17 cellular contexts compared by ENCODE assay signal in the genomic region with DNA sequence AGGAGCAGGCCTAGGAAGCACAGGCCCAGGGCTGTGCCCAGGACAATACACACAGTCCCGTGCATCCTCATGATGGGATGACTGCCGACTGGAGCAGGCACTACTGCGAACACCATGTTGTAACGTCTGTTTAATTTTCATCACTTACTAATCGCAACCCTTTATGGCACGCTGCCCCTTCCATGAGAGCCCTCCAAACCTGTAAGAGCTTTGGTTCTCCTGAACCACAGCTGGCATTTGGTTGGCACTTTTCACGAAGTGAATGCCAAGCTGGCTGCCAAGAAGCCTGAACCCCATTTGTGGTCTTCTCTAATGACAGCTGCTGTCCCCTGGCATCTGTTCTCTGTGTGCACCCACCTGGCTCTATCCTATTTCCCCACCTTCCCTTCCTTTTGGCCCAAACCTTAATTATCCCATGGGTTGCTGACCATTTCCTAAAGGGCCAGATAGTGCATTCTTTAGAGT. TPM values are rescaled to one million over a fixed set of nuclear protein-coding genes. Genes with fewer than 3 reads are reported as not detected.
DNase-seq lines count a peak whose midpoint lies in the region; ATAC-seq and TF ChIP-seq lines count a peak whose summit lies in the region.
"Had no signal": no experiment of that assay in that cellular context is flagged by ENCODE, and none has a peak within 500 bp of the region (broad histone marks: within the 10 kb centered on the region; RNA-seq: fewer than 3 reads in every experiment).

No MANE protein-coding gene starts in this region.

- DNase-seq in DMS 273 (lab: John Stamatoyannopoulos, UW; ENCODE audit: unreplicated experiment) (peak; percentile 22), DMS 273 treated with DMSO at 0.1 percent for 48 hours (lab: John Stamatoyannopoulos, UW) (no peak), DMS79 (lab: John Stamatoyannopoulos, UW) (peak; percentile 80), myocyte (ENCODE audit: low read depth) (peak; percentile 81), A673 (ENCODE audit: low spot score) (no peak), NCI-H2081 treated with DMSO at 0.1 percent for 48 hours (lab: John Stamatoyannopoulos, UW) (no peak)
- DNase-seq in activated naive CD8-positive, alpha-beta T cell treated with anti-CD3 and anti-CD28 coated beads, Interleukin-2, amount 10 ng/mL, durations not matched to agents 7 days and 5 days: no peak
- DNase-seq: activated CD4-positive, alpha-beta T cell treated with anti-CD3 and anti-CD28 coated beads, Interleukin-2, amount 50 U/mL, for 48 hours; KG1; NCI-H1417 treated with DMSO at 0.1 percent for 48 hours; NCI-H526 treated with DMSO at 0.1 percent for 48 hours had no signal

- no peak overlapping the region for H3K4me3 ChIP-seq in A673 (ENCODE audit: low read depth, low read length, poor library complexity, severe bottlenecking)
- H3K4me3 ChIP-seq: adrenal gland, left ventricle myocardium inferior had no signal

- H3K4me1 Mint-ChIP-seq in activated naive CD8-positive, alpha-beta T cell treated with anti-CD3 and anti-CD28 coated beads, Interleukin-2, amount 10 ng/mL, durations not matched to agents 7 days and 5 days: peaks cover 29% of the 10 kb centered on the region

- intact Hi-C loops in A673 (cut with micrococcal nuclease; ENCODE audit: unreplicated experiment): loop anchor here (5.0 kb wide), 1 partner anchor 142 kb away; no protein-coding TSS in a partner anchor

- H3K9me3 Mint-ChIP-seq in activated naive CD8-positive, alpha-beta T cell treated with anti-CD3 and anti-CD28 coated beads, Interleukin-2, amount 10 ng/mL, durations not matched to agents 7 days and 5 days: no peaks in the 10 kb centered on the region

- H3K27me3 Mint-ChIP-seq in activated naive CD8-positive, alpha-beta T cell treated with anti-CD3 and anti-CD28 coated beads, Interleukin-2, amount 10 ng/mL, durations not matched to agents 7 days and 5 days: no peaks in the 10 kb centered on the region

- no peak for ATAC-seq in activated naive CD8-positive, alpha-beta T cell treated with anti-CD3 and anti-CD28 coated beads, Interleukin-2, amount 10 ng/mL, durations not matched to agents 7 days and 5 days (ENCODE audit: low read depth)
- no peak for ATAC-seq in HG02763 (IDR thresholded peaks at IDR 0.05; ENCODE audit: unreplicated experiment)

- no peak for TF ChIP-seq CTCF in A673 (conservative IDR thresholded peaks at IDR 0.05; ENCODE audit: low read depth, low read length)

- H3K27me3 ChIP-seq in A673 (replicated peaks; ENCODE audit: insufficient read depth, low read depth, low read length, poor library complexity): no peaks in the 10 kb centered on the region
- H3K27me3 ChIP-seq: adrenal gland, neutrophil had no signal

- POLR2A ChIA-PET in activated naive CD8-positive, alpha-beta T cell treated with anti-CD3 and anti-CD28 coated beads, Interleukin-2, amount 10 ng/mL, durations not matched to agents 7 days and 5 days (lab: Charles Lee): interaction anchor here (0.5 to 1.0 kb wide), 3 partner anchors 12 to 221 kb away, joined by 3 to 6 read pairs (median 3); no protein-coding TSS in a partner anchor
- POLR2A ChIA-PET in A673 (lab: Charles Lee; ENCODE audit: low non-redundant PET): no interaction called here

- peaks cover 80% of the 10 kb centered on the region for H3K36me3 ChIP-seq in A673 (ENCODE audit: insufficient read depth, low read length, poor library complexity, severe bottlenecking)

- H3K27ac Mint-ChIP-seq in activated naive CD8-positive, alpha-beta T cell treated with anti-CD3 and anti-CD28 coated beads, Interleukin-2, amount 10 ng/mL, durations not matched to agents 7 days and 5 days: peak overlapping the region; percentile 78

- no peaks in the 10 kb centered on the region for H3K9me3 ChIP-seq in A673 (ENCODE audit: low read depth, low read length, poor library complexity, severe bottlenecking)
- H3K9me3 ChIP-seq: adrenal gland, left ventricle myocardium inferior had no signal

- BruUV-seq in A673 (replicated peaks; lab: Mats Ljungman, UMichigan): no TSS peak

- H3K4me3 Mint-ChIP-seq in activated naive CD8-positive, alpha-beta T cell treated with anti-CD3 and anti-CD28 coated beads, Interleukin-2, amount 10 ng/mL, durations not matched to agents 7 days and 5 days: peak overlapping the region; percentile 54

- H3K36me3 Mint-ChIP-seq in activated naive CD8-positive, alpha-beta T cell treated with anti-CD3 and anti-CD28 coated beads, Interleukin-2, amount 10 ng/mL, durations not matched to agents 7 days and 5 days: peaks cover 50% of the 10 kb centered on the region

- H3K4me1 ChIP-seq in A673 (ENCODE audit: insufficient read depth, low read length, poor library complexity, severe bottlenecking): peaks cover 4% of the 10 kb centered on the region

- CTCF ChIA-PET in A673 (lab: Charles Lee): no interaction called here

- no peak overlapping the region for H3K27ac ChIP-seq in A673 (ENCODE audit: low read depth, low read length, poor library complexity, severe bottlenecking)
- H3K27ac ChIP-seq: 22Rv1, adrenal gland, left ventricle myocardium inferior, neutrophil had no signal

RNA-seq across cellular contexts. Expression of a gene that starts 36.5 kb away (rescaled TPM):
- total RNA-seq in activated naive CD8-positive, alpha-beta T cell treated with anti-CD3 and anti-CD28 coated beads, Interleukin-2, amount 10 ng/mL, durations not matched to agents 7 days and 5 days: 10 to 100 TPM; 38.4 to 40.9 TPM
- total RNA-seq in myocyte (0.86 and 1.0 TPM in 2 replicates), A673 (2021) (0.30 and 0.87 TPM in 2 replicates)
- 17.1 TPM for polyA plus RNA-seq in myocyte (2012)
- total RNA-seq: H1 had no signal
- polyA plus RNA-seq: H1 had no signal

RNA-seq across cellular contexts. Expression of a gene that starts 50.1 kb away (rescaled TPM):
- 10 to 100 TPM; 77.8 to 85.0 TPM for total RNA-seq in activated naive CD8-positive, alpha-beta T cell treated with anti-CD3 and anti-CD28 coated beads, Interleukin-2, amount 10 ng/mL, durations not matched to agents 7 days and 5 days
- total RNA-seq in myocyte (31.6 and 33.2 TPM in 2 replicates), A673 (2021) (37.9 and 45.1 TPM in 2 replicates)
- 90.7 TPM for polyA plus RNA-seq in myocyte (2012)

Comparison
In these comparisons a context has a peak if more than half of its experiments do, and no peak if none do; other contexts are left out.
1. DNase-seq: peak in DMS 273 (single experiment), DMS79 (single experiment) and myocyte (single experiment); none in DMS 273 treated with DMSO at 0.1 percent for 48 hours (single experiment), activated naive CD8-positive, alpha-beta T cell treated with anti-CD3 and anti-CD28 coated beads, Interleukin-2, amount 10 ng/mL, durations not matched to agents 7 days and 5 days (single experiment), A673 (single experiment) and NCI-H2081 treated with DMSO at 0.1 percent for 48 hours (single experiment).
2. RNA of a gene that starts 36.5 kb away (total RNA-seq): 38.4 to 40.9 TPM in activated naive CD8-positive, alpha-beta T cell treated with anti-CD3 and anti-CD28 coated beads, Interleukin-2, amount 10 ng/mL, durations not matched to agents 7 days and 5 days; 0.86 to 1.0 TPM in myocyte and 0.30 to 0.87 TPM in A673; every median in the first group is over 10 times any median in the second.